Comparison of ENCODE assay signal across 19 cellular contexts in genomic region chr12:53258541-53259539, GRCh38. TPM values are rescaled to one million over a fixed set of nuclear protein-coding genes. Genes with fewer than 3 reads are reported as not detected.
DNase-seq lines count a peak whose midpoint lies in the region; ATAC-seq and TF ChIP-seq lines count a peak whose summit lies in the region.
"Had no signal": no experiment of that assay in that cellular context is flagged by ENCODE, and none has a peak within 500 bp of the region (broad histone marks: within the 10 kb centered on the region; RNA-seq: fewer than 3 reads in every experiment).

No MANE protein-coding gene starts in this region.

- H4K20me1 ChIP-seq in BLaER1 = no peaks in the 10 kb centered on the region

- peak overlapping the region in 1 of 4 donors; percentile 65 for H3K4me3 Mint-ChIP-seq in IgD-negative memory B cell
- no peak overlapping the region for H3K4me3 Mint-ChIP-seq in memory B cell
- H3K4me3 Mint-ChIP-seq: HFFc6, mesothelial cell of epicardium, nephron progenitor cell had no signal

- 0 out of 2 replicates have a peak overlapping the region, but pooled peaks have one; percentile 28 for H3K27ac ChIP-seq in BLaER1
- H3K27ac ChIP-seq in adrenal gland = peak overlapping the region in 1 of 5 donors; percentile 43
- H3K27ac ChIP-seq: prostate gland, RWPE1 had no signal

- H3K9me3 Mint-ChIP-seq in IgD-negative memory B cell (no peaks in the 10 kb centered on the region), memory B cell (no peaks in the 10 kb centered on the region)
- H3K9me3 Mint-ChIP-seq: HFFc6, mesothelial cell of epicardium, nephron progenitor cell had no signal

- H3K27me3 Mint-ChIP-seq in IgD-negative memory B cell (no peaks in the 10 kb centered on the region), memory B cell (no peaks in the 10 kb centered on the region)

- peaks cover 2% of the 10 kb centered on the region for H3K36me3 Mint-ChIP-seq in IgD-negative memory B cell
- no peaks in the 10 kb centered on the region for H3K36me3 Mint-ChIP-seq in memory B cell
- H3K36me3 Mint-ChIP-seq: mesothelial cell of epicardium had no signal

- intact Hi-C loops in adrenal gland (cut with DNase I) = no loop called here

- TF ChIP-seq CTCF in choroid plexus epithelial cell (conservative IDR thresholded peaks at IDR 0.05; ENCODE audit: low read depth, low read length) (no peak), adrenal gland (IDR thresholded peaks at IDR 0.05) (no peak)

- H3K4me2 ChIP-seq in BLaER1 = peak overlapping the region; percentile 71

- peak overlapping the region; percentile 22; the same call in 1 of the 2 replicates for H3K9ac ChIP-seq in BLaER1

- no peak for ATAC-seq in memory B cell (ENCODE audit: low read depth)
- ATAC-seq in HG03378 (IDR thresholded peaks at IDR 0.05; ENCODE audit: unreplicated experiment) = no peak

- H3K27me3 ChIP-seq in BLaER1 (no peaks in the 10 kb centered on the region), adrenal gland (no peaks in the 10 kb centered on the region)

- DNase-seq in choroid plexus epithelial cell (ENCODE audit: low read depth) = peak; percentile 9
- no peak for DNase-seq in memory B cell (ENCODE audit: low spot score in 2 of 2)
- DNase-seq in adrenal gland = no peak
- no peak for DNase-seq in GDM1 (lab: John Stamatoyannopoulos, UW)
- no peak for DNase-seq in activated CD4-positive, CD25-positive, alpha-beta regulatory T cell treated with anti-CD3 and anti-CD28 coated beads, Interleukin-2, amount 50 U/mL, for 72 hours
- DNase-seq: activated CD4-positive, alpha-beta T cell treated with anti-CD3 and anti-CD28 coated beads for 48 hours; activated CD8-positive, alpha-beta memory T cell treated with anti-CD3 and anti-CD28 coated beads, Interleukin-2, amount 50 U/mL, for 4 hours; activated naive CD4-positive, alpha-beta T cell; HFFc6; hippocampal formation; NCI-H187; NCI-H446; nephron progenitor cell had no signal

- peak overlapping the region in 2 of 3 donors; percentile 48 to 63 for H3K27ac Mint-ChIP-seq in IgD-negative memory B cell
- H3K27ac Mint-ChIP-seq in memory B cell = peak overlapping the region; percentile 45
- H3K27ac Mint-ChIP-seq: HFFc6, mesothelial cell of epicardium, nephron progenitor cell had no signal

- WGBS in adrenal gland, 4 donors = 53 to 68% (median 59%) methylated on average over 7 of the region's 7 CpGs

- H3K4me1 Mint-ChIP-seq in IgD-negative memory B cell (peaks cover 11 to 29% (median 19%) of the 10 kb centered on the region in 3 donors), memory B cell (peaks cover 21% of the 10 kb centered on the region)
- H3K4me1 Mint-ChIP-seq: mesothelial cell of epicardium had no signal

- H3K9me3 ChIP-seq in BLaER1 = no peaks in the 10 kb centered on the region
- H3K9me3 ChIP-seq in adrenal gland (replicated peaks in 1 of 3) = no peaks in the 10 kb centered on the region
- H3K9me3 ChIP-seq: prostate gland had no signal

- H3K36me3 ChIP-seq in BLaER1 (peaks cover 16% of the 10 kb centered on the region), adrenal gland (replicated peaks in 1 of 2) (peaks cover 0 to 3% of the 10 kb centered on the region in 2 donors)

- no peak for TF ChIP-seq POLR2A in adrenal gland (IDR thresholded peaks at IDR 0.05)

- H3K4me1 ChIP-seq in BLaER1 = peaks cover 58% of the 10 kb centered on the region
- no peaks in the 10 kb centered on the region for H3K4me1 ChIP-seq in adrenal gland (replicated peaks in 1 of 2)

- H3K4me3 ChIP-seq in BLaER1 = no peak overlapping the region
- no peak overlapping the region for H3K4me3 ChIP-seq in choroid plexus epithelial cell (ENCODE audit: low read depth, low read length)
- H3K4me3 ChIP-seq in adrenal gland = no peak overlapping the region
- H3K4me3 ChIP-seq: prostate gland had no signal

RNA-seq across cellular contexts. Expression of gene ESPL1, which starts 9.3 kb away (rescaled TPM):
- polyA plus RNA-seq in IgD-negative memory B cell (not detected), adrenal gland (under 1 TPM; 0.56 to 0.81 (median 0.79) TPM)
- total RNA-seq in adrenal gland = 1 to 10 TPM in 5 of 8 donors, under 1 TPM in 3; 0.69 to 4.1 (median 1.4) TPM

RNA-seq across cellular contexts. Expression of gene RARG, which starts 26.8 kb away (rescaled TPM):
- polyA plus RNA-seq in IgD-negative memory B cell (4.8 TPM), adrenal gland (10 to 100 TPM in 2 of 3 donors, 1 to 10 TPM in 1; 9.2 to 36.2 (median 25.8) TPM)
- total RNA-seq in adrenal gland = 10 to 100 TPM; 15.8 to 36.4 (median 24.8) TPM

RNA-seq across cellular contexts. Expression of gene PFDN5, which starts 36.5 kb away (rescaled TPM):
- 1,442 TPM for polyA plus RNA-seq in IgD-negative memory B cell
- 100 to 1,000 TPM; 501 to 966 (median 676) TPM for total RNA-seq in adrenal gland
- polyA plus RNA-seq in adrenal gland = 1,000 to 10,000 TPM in 2 of 3 donors, 100 to 1,000 TPM in 1; 840 to 2,052 (median 2,012) TPM

RNA-seq across cellular contexts. Expression of gene MYG1, which starts 40.7 kb away (rescaled TPM):
- 50.4 TPM for polyA plus RNA-seq in IgD-negative memory B cell
- total RNA-seq in adrenal gland = 10 to 100 TPM; 56.8 to 94.9 (median 69.6) TPM
- 100 to 1,000 TPM in 2 of 3 donors, 10 to 100 TPM in 1; 45.9 to 240 (median 220) TPM for polyA plus RNA-seq in adrenal gland

RNA-seq across cellular contexts. Expression of gene ITGB7, which starts 51.8 kb away (rescaled TPM):
- 238 TPM for polyA plus RNA-seq in IgD-negative memory B cell
- total RNA-seq in adrenal gland = 1 to 10 TPM; 1.2 to 7.4 (median 4.0) TPM
- 1 to 10 TPM in 2 of 3 donors, under 1 TPM in 1; 0.95 to 4.0 (median 3.5) TPM for polyA plus RNA-seq in adrenal gland
